ENCODE assay signal across 28 cellular contexts in genomic region chr2:164887434-164888112, GRCh38. TPM values are rescaled to one million over a fixed set of nuclear protein-coding genes. Genes with fewer than 3 reads are reported as not detected.
"Had no signal": no experiment of that assay in that cellular context is flagged by ENCODE, and none has a peak within 500 bp of the region (broad histone marks: within the 10 kb centered on the region; RNA-seq: fewer than 3 reads in every experiment).

No MANE protein-coding gene starts in this region.

- H3K9me3 ChIP-seq: SJCRH30 had no signal

- H3K27me3 ChIP-seq: SJCRH30 had no signal

- ATAC-seq: activated CD4-positive, alpha-beta T cell treated with anti-CD3 and anti-CD28 coated beads for 36 hours; activated CD4-positive, CD25-positive, alpha-beta regulatory T cell treated with anti-CD3 and anti-CD28 coated beads, Interleukin-2, amount 50 U/mL, for 24 hours; activated CD8-positive, alpha-beta T cell treated with anti-CD3 and anti-CD28 coated beads, Interleukin-2, amount 10 ng/mL, durations not matched to agents 7 days and 5 days; activated naive CD4-positive, alpha-beta T cell treated with anti-CD3 and anti-CD28 coated beads, Interleukin-2, amount 50 U/mL, for 72 hours; Panc1 had no signal

- H3K36me3 Mint-ChIP-seq: activated naive CD4-positive, alpha-beta T cell treated with anti-CD3 and anti-CD28 coated beads, Interleukin-2, amount 50 U/mL, for 72 hours; brain had no signal

- H3K36me3 ChIP-seq: SJCRH30 had no signal

- H3K4me3 Mint-ChIP-seq: activated CD4-positive, alpha-beta T cell treated with anti-CD3 and anti-CD28 coated beads for 36 hours; activated CD4-positive, alpha-beta T cell treated with anti-CD3 and anti-CD28 coated beads, Interleukin-2, amount 10 ng/mL, durations not matched to agents 7 days and 5 days; activated CD8-positive, alpha-beta T cell treated with anti-CD3 and anti-CD28 coated beads, Interleukin-2, amount 10 ng/mL, durations not matched to agents 7 days and 5 days; activated naive CD4-positive, alpha-beta T cell treated with anti-CD3 and anti-CD28 coated beads for 36 hours; activated T-cell treated with anti-CD3 and anti-CD28 coated beads, Interleukin-2, amount 50 U/mL, for 24 hours; brain; T-helper 1 cell treated with Interleukin-12 subunit alpha and Interleukin-12 subunit beta and Interleukin-4 antibody, amounts not matched to agents 30 μg/mL and 1 μg/mL, for 36 hours; T-helper 2 cell treated with Interferon-gamma antibody and Interleukin-4, amounts not matched to agents 5 μg/mL and 100 μg/mL, for 36 hours had no signal

- H3K4me3 ChIP-seq: SJCRH30, SK-N-MC had no signal

- H3K27ac Mint-ChIP-seq: activated CD4-positive, alpha-beta T cell treated with anti-CD3 and anti-CD28 coated beads for 36 hours; activated CD4-positive, alpha-beta T cell treated with anti-CD3 and anti-CD28 coated beads, Interleukin-2, amount 10 ng/mL, durations not matched to agents 7 days and 5 days; activated CD8-positive, alpha-beta T cell treated with anti-CD3 and anti-CD28 coated beads, Interleukin-2, amount 10 ng/mL, durations not matched to agents 7 days and 5 days; activated naive CD4-positive, alpha-beta T cell treated with anti-CD3 and anti-CD28 coated beads for 36 hours; activated naive CD4-positive, alpha-beta T cell treated with anti-CD3 and anti-CD28 coated beads, Interleukin-2, amount 50 U/mL, for 72 hours; activated T-cell treated with anti-CD3 and anti-CD28 coated beads, Interleukin-2, amount 50 U/mL, for 24 hours; T-helper 1 cell treated with Interleukin-12 subunit alpha and Interleukin-12 subunit beta and Interleukin-4 antibody, amounts not matched to agents 30 μg/mL and 1 μg/mL, for 36 hours; T-helper 2 cell treated with Interferon-gamma antibody and Interleukin-4, amounts not matched to agents 5 μg/mL and 100 μg/mL, for 36 hours had no signal

- H3K27ac ChIP-seq: SJCRH30, SK-N-MC had no signal

- H3K9me3 Mint-ChIP-seq: activated CD4-positive, alpha-beta T cell treated with anti-CD3 and anti-CD28 coated beads, Interleukin-2, amount 10 ng/mL, durations not matched to agents 7 days and 5 days; activated naive CD4-positive, alpha-beta T cell treated with anti-CD3 and anti-CD28 coated beads for 36 hours; activated naive CD4-positive, alpha-beta T cell treated with anti-CD3 and anti-CD28 coated beads, Interleukin-2, amount 50 U/mL, for 72 hours; activated T-cell treated with anti-CD3 and anti-CD28 coated beads, Interleukin-2, amount 50 U/mL, for 24 hours; T-helper 1 cell treated with Interleukin-12 subunit alpha and Interleukin-12 subunit beta and Interleukin-4 antibody, amounts not matched to agents 30 μg/mL and 1 μg/mL, for 36 hours; T-helper 2 cell treated with Interferon-gamma antibody and Interleukin-4, amounts not matched to agents 5 μg/mL and 100 μg/mL, for 36 hours had no signal

- FAIRE-seq: bronchial epithelial cell had no signal

- H3K27me3 Mint-ChIP-seq: activated CD4-positive, alpha-beta T cell treated with anti-CD3 and anti-CD28 coated beads, Interleukin-2, amount 10 ng/mL, durations not matched to agents 7 days and 5 days; activated T-cell treated with anti-CD3 and anti-CD28 coated beads, Interleukin-2, amount 50 U/mL, for 24 hours; brain had no signal

- DNase-seq: activated CD4-positive, alpha-beta T cell treated with anti-CD3 and anti-CD28 coated beads for 36 hours; activated CD4-positive, alpha-beta T cell treated with anti-CD3 and anti-CD28 coated beads, Interleukin-2, amount 10 ng/mL, durations not matched to agents 7 days and 5 days; activated CD4-positive, alpha-beta T cell treated with anti-CD3 and anti-CD28 coated beads, Interleukin-2, amount 50 U/mL, for 48 hours; activated CD8-positive, alpha-beta T cell treated with anti-CD3 and anti-CD28 coated beads, Interleukin-2, amount 10 ng/mL, durations not matched to agents 7 days and 5 days; activated gamma-delta T cell treated with Interleukin-2 at 50 U/mL for 16 hours; activated naive CD4-positive, alpha-beta T cell treated with anti-CD3 and anti-CD28 coated beads for 36 hours; activated T-cell treated with anti-CD3 and anti-CD28 coated beads, Interleukin-2, amount 50 U/mL, for 24 hours; anterior cingulate cortex; caudate nucleus; cerebellar nuclear complex; NCI-H1105; NCI-H1417 treated with DMSO at 0.1 percent for 48 hours; NCI-H1930; NCI-H2081 treated with DMSO at 0.1 percent for 48 hours; NCI-H226; NCI-H446 treated with DMSO at 0.1 percent for 48 hours; NCI-H524; NCI-H69; SHP77; SJCRH30 had no signal

- H3K4me1 Mint-ChIP-seq: activated CD4-positive, alpha-beta T cell treated with anti-CD3 and anti-CD28 coated beads for 36 hours; activated CD4-positive, alpha-beta T cell treated with anti-CD3 and anti-CD28 coated beads, Interleukin-2, amount 10 ng/mL, durations not matched to agents 7 days and 5 days had no signal

RNA-seq across cellular contexts. Expression of gene COBLL1, which starts 46.0 kb away (rescaled TPM):
- total RNA-seq: activated CD4-positive, alpha-beta T cell treated with anti-CD3 and anti-CD28 coated beads for 36 hours; activated CD4-positive, alpha-beta T cell treated with anti-CD3 and anti-CD28 coated beads, Interleukin-2, amount 10 ng/mL, durations not matched to agents 7 days and 5 days; activated CD8-positive, alpha-beta T cell treated with anti-CD3 and anti-CD28 coated beads, Interleukin-2, amount 10 ng/mL, durations not matched to agents 7 days and 5 days; activated naive CD4-positive, alpha-beta T cell treated with anti-CD3 and anti-CD28 coated beads for 36 hours had no signal
